ENCODE assay signal across 8 cellular contexts in genomic region chr2:110157153-110157793, GRCh38. TPM values are rescaled to one million over a fixed set of nuclear protein-coding genes. Genes with fewer than 3 reads are reported as not detected.
DNase-seq lines count a peak whose midpoint lies in the region; ATAC-seq and TF ChIP-seq lines count a peak whose summit lies in the region.

No MANE protein-coding gene starts in this region.

- peaks cover 0 to 16% (median 2%) of the 10 kb centered on the region in 9 donors for H3K36me3 ChIP-seq in heart left ventricle
- no peaks in the 10 kb centered on the region for H3K36me3 ChIP-seq in sigmoid colon

- peak; percentile 68 to 88 (median 82) for TF ChIP-seq CTCF in heart left ventricle (IDR thresholded peaks at IDR 0.05)
- TF ChIP-seq CTCF in sigmoid colon (IDR thresholded peaks at IDR 0.05), result peak in 3 of 4 experiments; percentile 55 to 65 (median 59)

- 27 to 35% (median 31%) methylated on average over 4 of the region's 4 CpGs for WGBS in heart left ventricle, 4 donors
- WGBS in sigmoid colon, 2 donors, result 29 to 39% methylated on average over 4 of the region's 4 CpGs

- TF ChIP-seq POLR2A in heart left ventricle (IDR thresholded peaks at IDR 0.05) (no peak), sigmoid colon (IDR thresholded peaks at IDR 0.05) (no peak)

- H3K27ac ChIP-seq in heart left ventricle, result peak overlapping the region in 4 of 12 donors; percentile 36 to 66 (median 52)
- H3K27ac ChIP-seq in sigmoid colon, result peak overlapping the region in 1 of 4 donors; percentile 29

- H3K4me1 Mint-ChIP-seq in activated T-cell treated with anti-CD3 and anti-CD28 coated beads, Interleukin-2, amount 50 U/mL, for 72 hours (ENCODE audit: low read depth), result peaks cover 28% of the 10 kb centered on the region

- no peak for TF ChIP-seq EP300 in sigmoid colon (IDR thresholded peaks at IDR 0.05)

- peak; percentile 62 to 68 for ATAC-seq in activated T-cell treated with anti-CD3 and anti-CD28 coated beads, Interleukin-2, amount 50 U/mL, for 72 hours (replicated peaks in 1 of 2)
- peak; percentile 90 for ATAC-seq in HG02678 (IDR thresholded peaks at IDR 0.05; ENCODE audit: unreplicated experiment)
- ATAC-seq in heart left ventricle, result peak; percentile 58 to 88 (median 78)
- ATAC-seq in GM21723 (IDR thresholded peaks at IDR 0.05; ENCODE audit: unreplicated experiment), result no peak

- H3K4me3 ChIP-seq in heart left ventricle (no peak overlapping the region), sigmoid colon (no peak overlapping the region)

- H3K4me3 Mint-ChIP-seq in activated T-cell treated with anti-CD3 and anti-CD28 coated beads, Interleukin-2, amount 50 U/mL, for 72 hours, result no peak overlapping the region

- no peak overlapping the region for H3K27ac Mint-ChIP-seq in activated T-cell treated with anti-CD3 and anti-CD28 coated beads, Interleukin-2, amount 50 U/mL, for 72 hours

- intact Hi-C loops in heart left ventricle (cut with DNase I) (loop anchor here in 5 of 10 donors (2.0 to 5.0 kb wide), 3 partner anchors 40 to 42 kb away; partner anchors contain the start of gene MALL (in 4 of the 5)), sigmoid colon (cut with DNase I) (no loop called here)

- H3K9me3 Mint-ChIP-seq in activated T-cell treated with anti-CD3 and anti-CD28 coated beads, Interleukin-2, amount 50 U/mL, for 72 hours, result peaks cover 10 to 11% of the 10 kb centered on the region in 2 donors

- H3K9me3 ChIP-seq in heart left ventricle (peaks cover 0 to 14% (median 0%) of the 10 kb centered on the region in 12 donors), sigmoid colon (no peaks in the 10 kb centered on the region)

- H3K36me3 Mint-ChIP-seq in activated T-cell treated with anti-CD3 and anti-CD28 coated beads, Interleukin-2, amount 50 U/mL, for 72 hours (ENCODE audit: insufficient read depth in 2 of 2), result peaks cover 14 to 24% of the 10 kb centered on the region in 2 donors

- DNase-seq in activated T-cell treated with anti-CD3 and anti-CD28 coated beads, Interleukin-2, amount 50 U/mL, for 72 hours, result peak; percentile 12 to 20
- no peak for DNase-seq in activated T-cell treated with anti-CD3 and anti-CD28 coated beads for 4 hours
- peak; percentile 10 for DNase-seq in NCI-H2171 (lab: John Stamatoyannopoulos, UW)
- peak; percentile 14 for DNase-seq in activated naive CD4-positive, alpha-beta T cell treated with anti-CD3 and anti-CD28 coated beads, Interleukin-2, amount 50 U/mL, for 16 hours
- peak in 2 of 5 donors; percentile 14 to 21 for DNase-seq in heart left ventricle
- no peak for DNase-seq in sigmoid colon

- H3K27me3 ChIP-seq in heart left ventricle, result no peaks in the 10 kb centered on the region
- H3K27me3 ChIP-seq in sigmoid colon, result no peaks in the 10 kb centered on the region

- peaks cover 0 to 11% (median 0%) of the 10 kb centered on the region in 12 donors for H3K4me1 ChIP-seq in heart left ventricle
- peaks cover 0 to 2% (median 0%) of the 10 kb centered on the region in 4 donors for H3K4me1 ChIP-seq in sigmoid colon

- H3K27me3 Mint-ChIP-seq in activated T-cell treated with anti-CD3 and anti-CD28 coated beads, Interleukin-2, amount 50 U/mL, for 72 hours (ENCODE audit: low read depth), result peaks cover under 1% of the 10 kb centered on the region

RNA-seq across cellular contexts. Expression of gene MALL, which starts 41.7 kb away (rescaled TPM):
- total RNA-seq in activated T-cell treated with anti-CD3 and anti-CD28 coated beads, Interleukin-2, amount 50 U/mL, for 72 hours, result under 1 TPM in 1 of 2 donors, not detected in 1; 0.17 TPM
- total RNA-seq in heart left ventricle (10 to 100 TPM in 8 of 9 donors, 1 to 10 TPM in 1; 8.0 to 36.7 (median 16.5) TPM), sigmoid colon (10 to 100 TPM in 1 of 4 donors, 1 to 10 TPM in 3; 1.5 to 14.1 (median 5.4) TPM)
- polyA plus RNA-seq in heart left ventricle (10 to 100 TPM in 1 of 2 donors, 1 to 10 TPM in 1; 6.9 to 13.6 TPM), sigmoid colon (100 to 1,000 TPM in 2 of 3 donors, 10 to 100 TPM in 1; 97.3 to 183 (median 139) TPM)

RNA-seq across cellular contexts. Expression of gene NPHP1, which starts 47.5 kb away (rescaled TPM):
- 1 to 10 TPM; 1.1 to 1.8 TPM for total RNA-seq in activated T-cell treated with anti-CD3 and anti-CD28 coated beads, Interleukin-2, amount 50 U/mL, for 72 hours
- 1 to 10 TPM; 4.7 to 7.9 (median 5.8) TPM for total RNA-seq in heart left ventricle
- polyA plus RNA-seq in heart left ventricle, result 1 to 10 TPM; 5.4 to 5.5 TPM
- 10 to 100 TPM in 3 of 4 donors, 1 to 10 TPM in 1; 6.1 to 12.5 (median 10.7) TPM for total RNA-seq in sigmoid colon
- 1 to 10 TPM in 2 of 3 donors, under 1 TPM in 1; 0.60 to 2.2 (median 1.2) TPM for polyA plus RNA-seq in sigmoid colon

RNA-seq across cellular contexts. Expression of gene MTLN, which starts 55.1 kb away (rescaled TPM):
- 10 to 100 TPM; 36.2 to 43.0 TPM for total RNA-seq in activated T-cell treated with anti-CD3 and anti-CD28 coated beads, Interleukin-2, amount 50 U/mL, for 72 hours
- total RNA-seq in heart left ventricle (100 to 1,000 TPM; 106 to 217 (median 158) TPM), sigmoid colon (100 to 1,000 TPM in 3 of 4 donors, 10 to 100 TPM in 1; 94.0 to 137 (median 131) TPM)
- polyA plus RNA-seq in heart left ventricle (100 to 1,000 TPM; 330 to 927 TPM), sigmoid colon (100 to 1,000 TPM; 131 to 158 (median 143) TPM)

Comparison
In these comparisons a context has a peak if more than half of its experiments do, and no peak if none do; other contexts are left out.
1. DNase-seq: peak in activated T-cell treated with anti-CD3 and anti-CD28 coated beads, Interleukin-2, amount 50 U/mL, for 72 hours (2 of 2), NCI-H2171 (single experiment) and activated naive CD4-positive, alpha-beta T cell treated with anti-CD3 and anti-CD28 coated beads, Interleukin-2, amount 50 U/mL, for 16 hours (single experiment); none in activated T-cell treated with anti-CD3 and anti-CD28 coated beads for 4 hours (single experiment) and sigmoid colon (single experiment).